Comparison of ENCODE assay signal across 32 cellular contexts in the genomic region with DNA sequence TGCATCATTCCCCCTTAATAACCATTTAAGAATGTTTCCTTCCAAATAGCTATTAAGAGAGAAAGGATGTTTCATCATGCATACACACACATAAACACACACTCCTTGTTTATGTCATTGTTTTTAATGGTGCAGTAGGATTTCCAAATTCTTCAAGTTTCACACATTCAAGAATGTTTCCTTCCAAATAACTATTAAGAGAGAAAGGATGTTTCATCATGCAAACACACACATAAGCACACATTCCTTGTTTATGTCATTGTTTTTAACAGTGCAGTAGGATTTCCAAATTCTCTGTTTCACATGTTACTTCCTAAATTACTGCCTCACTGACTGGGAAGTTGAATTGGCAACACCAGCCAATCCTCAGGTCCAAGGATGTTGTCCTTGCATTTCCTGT. TPM values are rescaled to one million over a fixed set of nuclear protein-coding genes. Genes with fewer than 3 reads are reported as not detected.
"Had no signal": no experiment of that assay in that cellular context is flagged by ENCODE, and none has a peak within 500 bp of the region (broad histone marks: within the 10 kb centered on the region; RNA-seq: fewer than 3 reads in every experiment).

No MANE protein-coding gene starts in this region.

- ATAC-seq: naive thymus-derived CD8-positive, alpha-beta T cell; natural killer cell treated with Interleukin-12 subunit alpha and Interleukin-12 subunit beta and Interleukin-15 and Interleukin-18, amount 100 ng/mL, for 72 hours; pancreas; right cardiac atrium; sciatic nerve; stimulated activated memory B cell treated with anti-CD40 and anti-IgM and Interleukin-4, amounts not matched to agents 10 μg/mL and 1 μg/mL and 100 μg/mL, for 72 hours; stimulated activated naive CD8-positive, alpha-beta T cell treated with anti-CD3 and anti-CD28 coated beads, Interleukin-15, amount 100 ng/mL, for 72 hours; stimulated activated naive CD8-positive, alpha-beta T cell treated with anti-CD3 and anti-CD28 coated beads, Interleukin-15, Interleukin-2, amounts not matched to agents 100 U/mL and 50 U/mL, for 24 hours had no signal

- H3K36me3 Mint-ChIP-seq: naive thymus-derived CD8-positive, alpha-beta T cell; natural killer cell treated with Interleukin-12 subunit alpha and Interleukin-12 subunit beta and Interleukin-15 and Interleukin-18, amount 100 ng/mL, for 72 hours; stimulated activated memory B cell treated with anti-CD40 and anti-IgM and Interleukin-4, amounts not matched to agents 10 μg/mL and 1 μg/mL and 100 μg/mL, for 72 hours had no signal

- H3K9me3 Mint-ChIP-seq: nephron progenitor cell had no signal

- H3K4me3 ChIP-seq: pancreas, prostate gland, skin epidermis, smooth muscle cell, spleen, suprapubic skin, testis, tibial artery, transverse colon, upper lobe of left lung, vagina had no signal

- H3K27me3 ChIP-seq: pancreas, testis, upper lobe of left lung, vagina had no signal

- H3K4me1 Mint-ChIP-seq: naive thymus-derived CD8-positive, alpha-beta T cell; nephron progenitor cell; stimulated activated memory B cell treated with anti-CD40 and anti-IgM and Interleukin-4, amounts not matched to agents 10 μg/mL and 1 μg/mL and 100 μg/mL, for 72 hours; stimulated activated naive CD8-positive, alpha-beta T cell treated with anti-CD3 and anti-CD28 coated beads, Interleukin-15, amount 100 ng/mL, for 72 hours had no signal

- H3K27ac Mint-ChIP-seq: naive thymus-derived CD8-positive, alpha-beta T cell; natural killer cell treated with Interleukin-12 subunit alpha and Interleukin-12 subunit beta and Interleukin-15 and Interleukin-18, amount 100 ng/mL, for 72 hours; nephron progenitor cell; stimulated activated memory B cell treated with anti-CD40 and anti-IgM and Interleukin-4, amounts not matched to agents 10 μg/mL and 1 μg/mL and 100 μg/mL, for 72 hours; stimulated activated naive CD8-positive, alpha-beta T cell treated with anti-CD3 and anti-CD28 coated beads, Interleukin-15, amount 100 ng/mL, for 72 hours had no signal

- H3K4me1 ChIP-seq: pancreas, prostate gland, spleen, suprapubic skin, testis, tibial artery, upper lobe of left lung, vagina had no signal

- H3K27me3 Mint-ChIP-seq: stimulated activated memory B cell treated with anti-CD40 and anti-IgM and Interleukin-4, amounts not matched to agents 10 μg/mL and 1 μg/mL and 100 μg/mL, for 72 hours had no signal

- H3K9me3 ChIP-seq: neutrophil, pancreas, prostate gland, spleen, suprapubic skin, testis, tibial artery, transverse colon, upper lobe of left lung, vagina had no signal

- H3K27ac ChIP-seq: neutrophil, pancreas, prostate gland, skin epidermis, spleen, suprapubic skin, testis, tibial artery, transverse colon, upper lobe of left lung, vagina had no signal

- H3K36me3 ChIP-seq: neutrophil, pancreas, prostate gland, spleen, suprapubic skin, tibial artery, transverse colon, upper lobe of left lung, vagina had no signal

- DNase-seq: naive thymus-derived CD8-positive, alpha-beta T cell; nephron progenitor cell; nucleus accumbens; pancreas; right cardiac atrium; spleen; stimulated activated CD4-positive, alpha-beta T cell treated with anti-CD3 and anti-CD28 coated beads, Interleukin-12 subunit alpha, Interleukin-12 subunit beta, amount 100 ng/mL, for 4 hours; stimulated activated CD4-positive, alpha-beta T cell treated with anti-CD3 and anti-CD28 coated beads, Interleukin-1b, Interleukin-23, amount 100 ng/mL, for 48 hours; stimulated activated CD4-positive, alpha-beta T cell treated with anti-CD3 and anti-CD28 coated beads, Interleukin-4, amount 100 ng/mL, for 1 hour; stimulated activated CD4-positive, alpha-beta T cell treated with anti-CD3 and anti-CD28 coated beads, Interleukin-4, amount 100 ng/mL, for 4 hours; stimulated activated CD8-positive, alpha-beta memory T cell treated with anti-CD3 and anti-CD28 coated beads, Interleukin-4, amount 100 ng/mL, for 48 hours; stimulated activated naive CD4-positive, alpha-beta T cell; stimulated activated naive CD8-positive, alpha-beta T cell treated with anti-CD3 and anti-CD28 coated beads, Interleukin-15, amount 100 ng/mL, for 72 hours; stimulated activated naive CD8-positive, alpha-beta T cell treated with anti-CD3 and anti-CD28 coated beads, Interleukin-15, Interleukin-2, amounts not matched to agents 100 U/mL and 50 U/mL, for 24 hours; substantia nigra; testis; tibial artery; transverse colon; upper lobe of left lung had no signal

- H3K4me2 ChIP-seq: smooth muscle cell had no signal

- H3K4me3 Mint-ChIP-seq: naive thymus-derived CD8-positive, alpha-beta T cell; natural killer cell treated with Interleukin-12 subunit alpha and Interleukin-12 subunit beta and Interleukin-15 and Interleukin-18, amount 100 ng/mL, for 72 hours; nephron progenitor cell; neural crest cell; stimulated activated memory B cell treated with anti-CD40 and anti-IgM and Interleukin-4, amounts not matched to agents 10 μg/mL and 1 μg/mL and 100 μg/mL, for 72 hours; stimulated activated naive CD8-positive, alpha-beta T cell treated with anti-CD3 and anti-CD28 coated beads, Interleukin-15, amount 100 ng/mL, for 72 hours had no signal

- FAIRE-seq: urothelium cell line had no signal

RNA-seq across cellular contexts. Expression of a gene that starts 7.7 kb away (rescaled TPM):
- total RNA-seq: naive thymus-derived CD8-positive, alpha-beta T cell; natural killer cell treated with Interleukin-12 subunit alpha and Interleukin-12 subunit beta and Interleukin-15 and Interleukin-18, amount 100 ng/mL, for 72 hours; posterior vena cava; pulmonary artery endothelial cell; right cardiac atrium; spleen had no signal
- polyA plus RNA-seq: naive thymus-derived CD8-positive, alpha-beta T cell had no signal
